1 cellular context compared by ENCODE assay signal in genomic region chr7:150943453-150943814, GRCh38.
TF ChIP-seq lines count a peak whose summit lies in the region.

No MANE protein-coding gene starts in this region.

TF ChIP-seq in IMR-90, 13 proteins besides CTCF, POLR2A, EP300 and RAD21:
- no peak for TF ChIP-seq RCOR1 (IDR thresholded peaks at IDR 0.05; ENCODE audit: insufficient replicate concordance, low read length)
- TF ChIP-seq USF2 (IDR thresholded peaks at IDR 0.05; ENCODE audit: low read depth, low read length), result no peak
- TF ChIP-seq NFE2L2 (IDR thresholded peaks at IDR 0.05; ENCODE audit: low read depth, low read length), result no peak
- no peak for TF ChIP-seq RFX5 (IDR thresholded peaks at IDR 0.05; ENCODE audit: low read depth, low read length)
